Comparison of ENCODE assay signal across 22 cellular contexts in genomic region chr22:22682196-22682595, GRCh38. TPM values are rescaled to one million over a fixed set of nuclear protein-coding genes. Genes with fewer than 3 reads are reported as not detected.
A peak's percentile ranks its signal among the peaks of the same experiment; 100 is the strongest.
DNase-seq lines count a peak whose midpoint lies in the region; ATAC-seq, FAIRE-seq and TF ChIP-seq lines count a peak whose summit lies in the region.
"Had no signal": no experiment of that assay in that cellular context is flagged by ENCODE, and none has a peak within 500 bp of the region (broad histone marks: within the 10 kb centered on the region; RNA-seq: fewer than 3 reads in every experiment).

No MANE protein-coding gene starts in this region.

- no peak for DNase-seq in GM12891 (ENCODE audit: insufficient read length, low spot score)
- no peak for DNase-seq in GM12892 (ENCODE audit: insufficient read length)
- DNase-seq in GM12878 (ENCODE audit: low read depth, low spot score): no peak
- no peak for DNase-seq in mesenchymal stem cell
- DNase-seq in mesendoderm: no peak
- DNase-seq in activated T-helper 1 cell treated with anti-CD3 and anti-CD28 coated beads, Interleukin-12 subunit alpha, Interleukin-12 subunit beta, Interleukin-2, Interleukin-4 antibody, amounts not matched to agents 30 ng/mL and 10 ng/mL and 1 ng/mL, durations not matched to agents 14 hours and 24 hours and 36 hours (ENCODE audit: low spot score): no peak
- no peak for DNase-seq in GM19240 (ENCODE audit: insufficient read length, low spot score)
- no peak for DNase-seq in activated CD4-positive, alpha-beta T cell treated with anti-CD3 and anti-CD28 coated beads for 4 hours
- DNase-seq: BE2C; CD8-positive, alpha-beta T cell; DMS53; GF-D8; HFFc6 had no signal

- H3K23ac ChIP-seq in mesenchymal stem cell (ENCODE audit: low read length in 2 of 2) (no peak overlapping the region), mesendoderm (ENCODE audit: low read length) (no peak overlapping the region)

- ATAC-seq in GM12878: no peak
- ATAC-seq: CD8-positive, alpha-beta T cell had no signal

- H3K36me3 ChIP-seq in GM12878 (ENCODE audit: control insufficient read depth in 2 of 2, insufficient read depth in 2 of 2, low read length in 1 of 2) (no peaks in the 10 kb centered on the region), mesenchymal stem cell (ENCODE audit: control insufficient read depth in 1 of 2, insufficient read depth in 2 of 2, low read depth in 1 of 2, low read length in 2 of 2) (no peaks in the 10 kb centered on the region), mesendoderm (ENCODE audit: control insufficient read depth, insufficient read depth, low read length) (no peaks in the 10 kb centered on the region)
- H3K36me3 ChIP-seq: BE2C, HAP-1 had no signal

- intact Hi-C loops in GM12878 (cut with micrococcal nuclease; ENCODE audit: unreplicated experiment): no loop called here
- intact Hi-C loops in activated T-helper 1 cell treated with anti-CD3 and anti-CD28 coated beads, Interleukin-12 subunit alpha, Interleukin-12 subunit beta, Interleukin-2, Interleukin-4 antibody, amounts not matched to agents 30 ng/mL and 10 ng/mL and 1 ng/mL, durations not matched to agents 14 hours and 24 hours and 36 hours (cut with micrococcal nuclease): no loop called here

- peak; percentile 94 for FAIRE-seq in GM12891 (lab: Jason Lieb, UNC)
- FAIRE-seq in GM12892 (lab: Jason Lieb, UNC): peak; percentile 64
- no peak for FAIRE-seq in GM12878 (lab: Jason Lieb, UNC)
- FAIRE-seq: A549, H1 had no signal

- H2AFZ ChIP-seq in GM12878 (ENCODE audit: control insufficient read depth, low read depth, low read length) (no peak overlapping the region), mesenchymal stem cell (ENCODE audit: low read depth, low read length) (no peak overlapping the region)

- peaks cover 1% of the 10 kb centered on the region for H3K27me3 Mint-ChIP-seq in activated T-helper 1 cell treated with anti-CD3 and anti-CD28 coated beads, Interleukin-12 subunit alpha, Interleukin-12 subunit beta, Interleukin-2, Interleukin-4 antibody, amounts not matched to agents 30 ng/mL and 10 ng/mL and 1 ng/mL, durations not matched to agents 14 hours and 24 hours and 36 hours (ENCODE audit: insufficient read depth)

- H2BK120ac ChIP-seq in mesenchymal stem cell (ENCODE audit: low read depth, low read length) (no peak overlapping the region), mesendoderm (ENCODE audit: low read depth, low read length) (no peak overlapping the region)

- POLR2A ChIA-PET in GM12878 (lab: Charles Lee): no interaction called here

- H4K8ac ChIP-seq in mesenchymal stem cell (ENCODE audit: low read length): no peak overlapping the region
- H4K8ac ChIP-seq in mesendoderm (ENCODE audit: low read depth, low read length): no peak overlapping the region

- H2BK5ac ChIP-seq in mesenchymal stem cell (ENCODE audit: low read depth, low read length, poor library complexity, severe bottlenecking): no peak overlapping the region
- H2BK5ac ChIP-seq in mesendoderm (ENCODE audit: low read length): no peak overlapping the region

- SMC1A ChIA-PET in GM12878 (lab: Charles Lee; ENCODE audit: uncharacterized antibody, unreplicated experiment): interaction anchor here (1.1 kb wide), 1 partner anchor 16 kb away, joined by 5 read pairs; no protein-coding TSS in a partner anchor

- H3K4me2 ChIP-seq in GM12878 (ENCODE audit: control insufficient read depth, insufficient read depth) (no peak overlapping the region), mesenchymal stem cell (ENCODE audit: low read length, poor library complexity, severe bottlenecking) (no peak overlapping the region), mesendoderm (ENCODE audit: low read length) (no peak overlapping the region)
- H3K4me2 ChIP-seq: KMS-11 had no signal

- no peak for TF ChIP-seq EP300 in GM12878 (IDR thresholded peaks at IDR 0.05; ENCODE audit: borderline replicate concordance in 1 of 2, control insufficient read depth in 1 of 2, low read depth in 2 of 2, low read length in 2 of 2)

- H3K18ac ChIP-seq in mesenchymal stem cell (ENCODE audit: low read depth in 1 of 2, low read length in 2 of 2) (no peak overlapping the region), mesendoderm (ENCODE audit: low read length) (no peak overlapping the region)

- H2BK15ac ChIP-seq in mesenchymal stem cell (ENCODE audit: low read depth, poor library complexity, severe bottlenecking) (no peak overlapping the region), mesendoderm (replicated peaks; ENCODE audit: low read depth) (no peak overlapping the region)

- H4K5ac ChIP-seq in mesendoderm (ENCODE audit: low read length): no peak overlapping the region

- BruUV-seq in GM12878 (replicated peaks; lab: Mats Ljungman, UMichigan): no TSS peak

- no peaks in the 10 kb centered on the region for H3K79me2 ChIP-seq in GM12878 (ENCODE audit: control insufficient read depth, insufficient read depth, low read length)
- H3K79me2 ChIP-seq in mesendoderm (ENCODE audit: control insufficient read depth, insufficient read depth, low read length): no peaks in the 10 kb centered on the region

- H3K9me3 ChIP-seq in GM12878 (replicated peaks; ENCODE audit: control insufficient read depth, insufficient read depth, low read length) (no peaks in the 10 kb centered on the region), mesenchymal stem cell (ENCODE audit: control insufficient read depth, low read length) (no peaks in the 10 kb centered on the region)
- H3K9me3 ChIP-seq: A549, BE2C, Caco-2, HAP-1 had no signal

- in situ Hi-C loops in GM12878 (cut with MboI): no loop called here

- no peak overlapping the region for H3K56ac ChIP-seq in mesendoderm (ENCODE audit: low read length)

- H4K91ac ChIP-seq in mesenchymal stem cell (ENCODE audit: low read length): peak overlapping the region; percentile 4

- no peaks in the 10 kb centered on the region for H3K9me3 Mint-ChIP-seq in activated T-helper 1 cell treated with anti-CD3 and anti-CD28 coated beads, Interleukin-12 subunit alpha, Interleukin-12 subunit beta, Interleukin-2, Interleukin-4 antibody, amounts not matched to agents 30 ng/mL and 10 ng/mL and 1 ng/mL, durations not matched to agents 14 hours and 24 hours and 36 hours
- H3K9me3 Mint-ChIP-seq: CD8-positive, alpha-beta T cell; IgD-negative memory B cell had no signal

- CTCF ChIA-PET in GM12878 (lab: Yijun Ruan, JAX): no interaction called here

- H3K4ac ChIP-seq in mesenchymal stem cell (ENCODE audit: low read depth in 1 of 2, low read length in 2 of 2) (no peak overlapping the region), mesendoderm (ENCODE audit: low read depth, low read length) (no peak overlapping the region)

- H3K27me3 ChIP-seq in GM12878 (replicated peaks in 1 of 2; ENCODE audit: control insufficient read depth in 2 of 2, insufficient read depth in 2 of 2, low read length in 1 of 2): no peaks in the 10 kb centered on the region
- H3K27me3 ChIP-seq in mesenchymal stem cell (ENCODE audit: control insufficient read depth in 1 of 2, insufficient read depth in 1 of 2, low read length in 2 of 2): peaks cover 0 to 20% of the 10 kb centered on the region in 2 experiments
- H3K27me3 ChIP-seq in mesendoderm (ENCODE audit: insufficient read depth, low read length, poor library complexity): no peaks in the 10 kb centered on the region
- H3K27me3 ChIP-seq: BE2C had no signal

- H3K9ac ChIP-seq in GM12878 (ENCODE audit: control insufficient read depth, insufficient read depth, low read length) (no peak overlapping the region), mesenchymal stem cell (ENCODE audit: low read length) (no peak overlapping the region), mesendoderm (ENCODE audit: low read length) (no peak overlapping the region)
- H3K9ac ChIP-seq: KMS-11 had no signal

- TF ChIP-seq RAD21 in GM12878 (IDR thresholded peaks at IDR 0.05; ENCODE audit: insufficient read depth, low read depth, low read length): no peak

- H3K27ac ChIP-seq in GM12878 (ENCODE audit: control insufficient read depth, insufficient read depth) (no peak overlapping the region), mesenchymal stem cell (ENCODE audit: low read length, poor library complexity, severe bottlenecking) (no peak overlapping the region), mesendoderm (ENCODE audit: low read depth, low read length) (no peak overlapping the region)
- H3K27ac ChIP-seq: C4-2B, HL-60, KMS-11 had no signal

- 87% methylated on average over 1 of the region's 1 CpG for WGBS in GM12878 (ENCODE audit: insufficient coverage, insufficient replicate concordance, low lambda C conversion rate, missing lambda C conversion rate)
- WGBS in mesenchymal stem cell: 81% methylated on average over 1 of the region's 1 CpG
- WGBS in mesendoderm (ENCODE audit: extremely low coverage, insufficient coverage, low lambda C conversion rate): no CpG with 5 or more reads among the region's 1 CpG

- no peak overlapping the region for H3K14ac ChIP-seq in mesenchymal stem cell (ENCODE audit: low read length in 2 of 2)

- H2BK12ac ChIP-seq in mesenchymal stem cell (ENCODE audit: low read length in 2 of 2): no peak overlapping the region

- RAD21 ChIA-PET in GM12878 (lab: Charles Lee; ENCODE audit: unreplicated experiment): no interaction called here

- no peaks in the 10 kb centered on the region for H3K36me3 Mint-ChIP-seq in activated T-helper 1 cell treated with anti-CD3 and anti-CD28 coated beads, Interleukin-12 subunit alpha, Interleukin-12 subunit beta, Interleukin-2, Interleukin-4 antibody, amounts not matched to agents 30 ng/mL and 10 ng/mL and 1 ng/mL, durations not matched to agents 14 hours and 24 hours and 36 hours (ENCODE audit: low read depth)
- H3K36me3 Mint-ChIP-seq: CD8-positive, alpha-beta T cell; IgD-negative memory B cell had no signal

- no peaks in the 10 kb centered on the region for H4K20me1 ChIP-seq in GM12878 (ENCODE audit: control insufficient read depth, insufficient read depth)

- no peaks in the 10 kb centered on the region for H3K4me1 Mint-ChIP-seq in activated T-helper 1 cell treated with anti-CD3 and anti-CD28 coated beads, Interleukin-12 subunit alpha, Interleukin-12 subunit beta, Interleukin-2, Interleukin-4 antibody, amounts not matched to agents 30 ng/mL and 10 ng/mL and 1 ng/mL, durations not matched to agents 14 hours and 24 hours and 36 hours (ENCODE audit: low read depth)

- H3K4me3 Mint-ChIP-seq in activated T-helper 1 cell treated with anti-CD3 and anti-CD28 coated beads, Interleukin-12 subunit alpha, Interleukin-12 subunit beta, Interleukin-2, Interleukin-4 antibody, amounts not matched to agents 30 ng/mL and 10 ng/mL and 1 ng/mL, durations not matched to agents 14 hours and 24 hours and 36 hours: no peak overlapping the region
- H3K4me3 Mint-ChIP-seq: CD8-positive, alpha-beta T cell; HFFc6; IgD-negative memory B cell had no signal

- TF ChIP-seq POLR2A in GM12891 (IDR thresholded peaks at IDR 0.05; ENCODE audit: low read depth, low read length) (no peak), GM12892 (IDR thresholded peaks at IDR 0.05; ENCODE audit: low read depth, low read length) (no peak), GM12878 (IDR thresholded peaks at IDR 0.05; ENCODE audit: low read depth, low read length) (no peak)

- H3K79me1 ChIP-seq in mesenchymal stem cell (replicated peaks; ENCODE audit: low read length, poor library complexity, severe bottlenecking) (no peaks in the 10 kb centered on the region), mesendoderm (ENCODE audit: low read length) (no peaks in the 10 kb centered on the region)

- H3K4me1 ChIP-seq in GM12878 (ENCODE audit: control insufficient read depth, insufficient read depth, low read length): peaks cover 26% of the 10 kb centered on the region
- H3K4me1 ChIP-seq in mesenchymal stem cell (ENCODE audit: control insufficient read depth, insufficient read depth, low read depth, low read length): peaks cover 32% of the 10 kb centered on the region
- no peaks in the 10 kb centered on the region for H3K4me1 ChIP-seq in mesendoderm (ENCODE audit: control insufficient read depth, low read depth, low read length)
- H3K4me1 ChIP-seq: BE2C, HAP-1 had no signal

- H3K4me3 ChIP-seq in GM12878 (no peak overlapping the region), mesenchymal stem cell (ENCODE audit: insufficient read depth in 1 of 2, low read depth in 1 of 2, low read length in 2 of 2) (no peak overlapping the region), mesendoderm (ENCODE audit: low read length) (no peak overlapping the region)
- H3K4me3 ChIP-seq: A549, HAP-1 had no signal

- H2AK5ac ChIP-seq in mesenchymal stem cell (ENCODE audit: low read length, severe bottlenecking): no peak overlapping the region
- H2AK5ac ChIP-seq in mesendoderm (ENCODE audit: low read length): no peak overlapping the region

- no peak for TF ChIP-seq CTCF in GM12878 (IDR thresholded peaks at IDR 0.05 in 2 of 3, conservative IDR thresholded peaks at IDR 0.05 in 1 of 3; ENCODE audit: control insufficient read depth in 2 of 3, extremely low read depth in 1 of 3, insufficient read depth in 1 of 3, low read depth in 3 of 3, low read length in 3 of 3)

- H3K27ac Mint-ChIP-seq in activated T-helper 1 cell treated with anti-CD3 and anti-CD28 coated beads, Interleukin-12 subunit alpha, Interleukin-12 subunit beta, Interleukin-2, Interleukin-4 antibody, amounts not matched to agents 30 ng/mL and 10 ng/mL and 1 ng/mL, durations not matched to agents 14 hours and 24 hours and 36 hours: no peak overlapping the region
- H3K27ac Mint-ChIP-seq: CD8-positive, alpha-beta T cell; HFFc6; IgD-negative memory B cell had no signal

RNA-seq across cellular contexts. Expression of gene GGTLC2, which starts 37.8 kb away (rescaled TPM):
- polyA plus RNA-seq in GM12891 (2012; ENCODE audit: low read depth, missing spikeins): not detected
- polyA plus RNA-seq in GM12892 (2012; ENCODE audit: missing spikeins): not detected
- total RNA-seq in GM12878 (2013; cell fraction: nucleolus; rRNA removed): not detected in 2 replicates
- not detected in 2 replicates for total RNA-seq in GM12878 (2014; rRNA removed)
- total RNA-seq in GM12878 (2014; rRNA removed; fragmentation: Illumina TruSeq; extraction: Trizol): not detected in 2 replicates
- not detected in 2 replicates for total RNA-seq in GM12878 (2021)
- not detected for polyA plus RNA-seq in GM12878 (2011; ENCODE audit: low read depth)
- not detected in 2 replicates for polyA plus RNA-seq in GM12878 (2011; rRNA removed)
- polyA plus RNA-seq in GM12878 (2011; cell fraction: cytosol; rRNA removed): not detected in 2 replicates
- not detected in 2 replicates for polyA plus RNA-seq in GM12878 (2011; cell fraction: nucleus; rRNA removed)
- polyA plus RNA-seq in GM12878 (2012): not detected in 2 replicates
- polyA plus RNA-seq in GM12878 (2014; fragmentation: Illumina TruSeq; extraction: Trizol): not detected in 2 replicates
- polyA plus RNA-seq in GM12878 (2014; fragmentation: Nextera tagmentation; extraction: Ambion mirVana): not detected
- polyA plus RNA-seq in GM12878 (2014; rRNA removed): not detected in 2 replicates
- not detected for polyA plus RNA-seq in GM12878 (2016; fragmentation: Nextera tagmentation; extraction: Ambion mirVana)
- not detected in 2 replicates for polyA minus RNA-seq in GM12878 (2011; rRNA and poly(A)+ RNA removed)
- not detected in 2 replicates for polyA minus RNA-seq in GM12878 (2011; cell fraction: cytosol; rRNA and poly(A)+ RNA removed)
- polyA minus RNA-seq in GM12878 (2011; cell fraction: nucleus; rRNA and poly(A)+ RNA removed): not detected in 2 replicates
- polyA plus RNA-seq in mesenchymal stem cell (2013, experiment 1 of 2): not detected
- not detected for polyA plus RNA-seq in mesenchymal stem cell (2013, experiment 2 of 2)
- not detected for polyA plus RNA-seq in mesendoderm (2013, experiment 1 of 2)
- not detected for polyA plus RNA-seq in mesendoderm (2013, experiment 2 of 2)
- not detected in 2 replicates for total RNA-seq in activated T-helper 1 cell treated with anti-CD3 and anti-CD28 coated beads, Interleukin-12 subunit alpha, Interleukin-12 subunit beta, Interleukin-2, Interleukin-4 antibody, amounts not matched to agents 30 ng/mL and 10 ng/mL and 1 ng/mL, durations not matched to agents 14 hours and 24 hours and 36 hours
- total RNA-seq: CD8-positive, alpha-beta T cell; H1; HFFc6 had no signal
- polyA plus RNA-seq: A549, AG04450, H1, IgD-negative memory B cell had no signal
